8 cellular contexts compared by ENCODE assay signal in genomic region chr11:118929496-118930151, GRCh38. TPM values are rescaled to one million over a fixed set of nuclear protein-coding genes. Genes with fewer than 3 reads are reported as not detected.
DNase-seq lines count a peak whose midpoint lies in the region; ATAC-seq and TF ChIP-seq lines count a peak whose summit lies in the region.

No MANE protein-coding gene starts in this region.

- DNase-seq in DMS153 treated with DMSO at 0.1 percent for 48 hours (lab: John Stamatoyannopoulos, UW; ENCODE audit: unreplicated experiment) (peak; percentile 46), SK-MEL-5 (ENCODE audit: low read depth, low spot score) (peak; percentile 88), head of caudate nucleus (peak; percentile 63 to 92 (median 82)), nucleus accumbens (lab: John Stamatoyannopoulos, UW) (peak in 48 of 56 donors; percentile 53 to 92 (median 81)), upper lobe of right lung (peak; percentile 92)

- in situ Hi-C loops in SK-MEL-5 (cut with HindIII; ENCODE audit: low pct_unique_long_range_greater_than_20kb, low sequenced_read_pairs), result no loop called here

- no peak for TF ChIP-seq CTCF in Loucy (conservative IDR thresholded peaks at IDR 0.05; ENCODE audit: low read length)
- TF ChIP-seq CTCF in upper lobe of right lung (IDR thresholded peaks at IDR 0.05), result no peak

- H3K4me1 ChIP-seq in Loucy (ENCODE audit: insufficient read depth, low read length, poor library complexity, severe bottlenecking) (peaks cover 15% of the 10 kb centered on the region), upper lobe of right lung (peaks cover 10% of the 10 kb centered on the region)

- H3K9me3 ChIP-seq in Loucy (ENCODE audit: insufficient read depth, low read depth, low read length) (no peaks in the 10 kb centered on the region), upper lobe of right lung (no peaks in the 10 kb centered on the region)

- H3K9ac ChIP-seq in Loucy (ENCODE audit: low read depth, low read length, poor library complexity, severe bottlenecking), result peak overlapping the region; percentile 80

- H3K36me3 Mint-ChIP-seq in activated naive CD4-positive, alpha-beta T cell treated with anti-CD3 and anti-CD28 coated beads, Interleukin-2, amount 50 U/mL, for 24 hours, result no peaks in the 10 kb centered on the region

- intact Hi-C loops in head of caudate nucleus (cut with DNase I), result loop anchor here (2.0 to 10.0 kb wide), 2 partner anchors 23 to 235 kb away; no protein-coding TSS in a partner anchor
- intact Hi-C loops in upper lobe of right lung (cut with DNase I), result loop anchor here (2.0 kb wide), 1 partner anchor 23 kb away; no protein-coding TSS in a partner anchor

- H3K27me3 ChIP-seq in Loucy (ENCODE audit: insufficient read depth, low read length, poor library complexity, severe bottlenecking) (no peaks in the 10 kb centered on the region), upper lobe of right lung (no peaks in the 10 kb centered on the region)

- H3K9me3 Mint-ChIP-seq in activated naive CD4-positive, alpha-beta T cell treated with anti-CD3 and anti-CD28 coated beads, Interleukin-2, amount 50 U/mL, for 24 hours, result no peaks in the 10 kb centered on the region

- H3K4me1 Mint-ChIP-seq in activated naive CD4-positive, alpha-beta T cell treated with anti-CD3 and anti-CD28 coated beads, Interleukin-2, amount 50 U/mL, for 24 hours, result peaks cover 55% of the 10 kb centered on the region

- H3K4me3 ChIP-seq in Loucy (ENCODE audit: low read length, poor library complexity, severe bottlenecking), result peak overlapping the region; percentile 88
- peak overlapping the region; percentile 87 for H3K4me3 ChIP-seq in upper lobe of right lung

- H3F3A ChIP-seq in Loucy (ENCODE audit: low read depth), result no peaks in the 10 kb centered on the region; the same call in 1 of the 2 replicates

- H3K27ac Mint-ChIP-seq in activated naive CD4-positive, alpha-beta T cell treated with anti-CD3 and anti-CD28 coated beads, Interleukin-2, amount 50 U/mL, for 24 hours, result peak overlapping the region; percentile 94

- H3K79me2 ChIP-seq in Loucy (ENCODE audit: insufficient read depth, low read length), result peaks cover 8% of the 10 kb centered on the region

- H3K9me2 ChIP-seq in Loucy (replicated peaks; ENCODE audit: low read depth, low read length), result no peaks in the 10 kb centered on the region

- H3K27me3 Mint-ChIP-seq in activated naive CD4-positive, alpha-beta T cell treated with anti-CD3 and anti-CD28 coated beads, Interleukin-2, amount 50 U/mL, for 24 hours, result no peaks in the 10 kb centered on the region

- H3K4me3 Mint-ChIP-seq in activated naive CD4-positive, alpha-beta T cell treated with anti-CD3 and anti-CD28 coated beads, Interleukin-2, amount 50 U/mL, for 24 hours, result peak overlapping the region; percentile 90

- no peaks in the 10 kb centered on the region for H3K36me3 ChIP-seq in Loucy (ENCODE audit: insufficient read depth, low read length)
- no peaks in the 10 kb centered on the region for H3K36me3 ChIP-seq in upper lobe of right lung

- ATAC-seq in upper lobe of right lung, result peak; percentile 66
- no peak for ATAC-seq in HG02884 (IDR thresholded peaks at IDR 0.05; ENCODE audit: unreplicated experiment)

- no peaks in the 10 kb centered on the region for H4K20me1 ChIP-seq in Loucy (ENCODE audit: insufficient read depth, low read length, poor library complexity, severe bottlenecking)

- H3K4me2 ChIP-seq in Loucy (ENCODE audit: low read depth, low read length, poor library complexity, severe bottlenecking), result peak overlapping the region; percentile 98

- H2AFZ ChIP-seq in Loucy (ENCODE audit: low read length), result peak overlapping the region; percentile 92

- peak overlapping the region; percentile 94 for H3K27ac ChIP-seq in upper lobe of right lung

RNA-seq across cellular contexts. Expression of gene BCL9L, which starts 3.9 kb away (rescaled TPM):
- total RNA-seq in SK-MEL-5 (2014; rRNA removed; shearing (Covaris generic)), result 2.9 and 6.0 TPM in 2 replicates
- 12.2 and 20.7 TPM in 2 replicates for polyA plus RNA-seq in SK-MEL-5 (2015; cell fraction: cytosol; rRNA removed)
- 8.3 and 9.3 TPM in 2 replicates for polyA plus RNA-seq in SK-MEL-5 (2015; cell fraction: nucleus; rRNA removed)
- total RNA-seq in upper lobe of right lung, result 62.5 TPM

RNA-seq across cellular contexts. Expression of gene UPK2, which starts 26.5 kb away (rescaled TPM):
- not detected in 2 replicates for total RNA-seq in SK-MEL-5 (2014; rRNA removed; shearing (Covaris generic))
- polyA plus RNA-seq in SK-MEL-5 (2015; cell fraction: cytosol; rRNA removed), result not detected in 2 replicates
- not detected in 2 replicates for polyA plus RNA-seq in SK-MEL-5 (2015; cell fraction: nucleus; rRNA removed)
- not detected for total RNA-seq in upper lobe of right lung

RNA-seq across cellular contexts. Expression of gene FOXR1, which starts 41.9 kb away (rescaled TPM):
- total RNA-seq in SK-MEL-5 (2014; rRNA removed; shearing (Covaris generic)), result not detected in 2 replicates
- polyA plus RNA-seq in SK-MEL-5 (2015; cell fraction: cytosol; rRNA removed), result not detected in 2 replicates
- polyA plus RNA-seq in SK-MEL-5 (2015; cell fraction: nucleus; rRNA removed), result not detected in 2 replicates
- not detected for total RNA-seq in upper lobe of right lung

RNA-seq across cellular contexts. Expression of gene CXCR5, which starts 45.9 kb away (rescaled TPM):
- total RNA-seq in SK-MEL-5 (2014; rRNA removed; shearing (Covaris generic)), result not detected in 2 replicates
- polyA plus RNA-seq in SK-MEL-5 (2015; cell fraction: cytosol; rRNA removed), result not detected in 2 replicates
- polyA plus RNA-seq in SK-MEL-5 (2015; cell fraction: nucleus; rRNA removed), result not detected in 2 replicates
- not detected for total RNA-seq in upper lobe of right lung
